Comparison of ENCODE assay signal across 32 cellular contexts in the genomic region with DNA sequence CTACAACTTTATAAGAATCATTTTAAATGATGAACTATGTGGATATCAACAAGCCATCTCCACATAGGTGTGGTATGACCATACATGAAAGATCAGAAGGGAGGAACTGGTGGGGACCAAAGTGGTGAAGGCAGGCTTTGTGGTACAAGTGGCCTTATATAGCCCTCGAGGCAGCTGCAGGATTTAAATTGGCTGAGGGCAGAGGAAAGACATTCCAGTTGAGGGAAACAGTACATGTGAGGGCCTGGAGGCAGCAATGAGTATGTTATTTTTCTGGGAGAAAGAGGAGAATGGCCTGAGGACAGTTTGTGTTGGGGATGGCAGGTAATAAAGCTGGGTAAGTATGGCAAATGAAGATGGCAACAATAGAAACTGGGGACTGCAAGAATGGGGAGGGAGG. TPM values are rescaled to one million over a fixed set of nuclear protein-coding genes. Genes with fewer than 3 reads are reported as not detected.
"Had no signal": no experiment of that assay in that cellular context is flagged by ENCODE, and none has a peak within 500 bp of the region (broad histone marks: within the 10 kb centered on the region; RNA-seq: fewer than 3 reads in every experiment).

No MANE protein-coding gene starts in this region.

- H3K4me3 Mint-ChIP-seq: activated B cell treated with CpG ODN at 0.5 μM for 24 hours; activated CD8-positive, alpha-beta memory T cell treated with anti-CD3 and anti-CD28 coated beads, Interleukin-2, amount 10 ng/mL, durations not matched to agents 7 days and 5 days; activated CD8-positive, alpha-beta T cell treated with anti-CD3 and anti-CD28 coated beads, Interleukin-2, amount 10 ng/mL, durations not matched to agents 7 days and 5 days; activated naive CD8-positive, alpha-beta T cell; activated T-cell treated with anti-CD3 and anti-CD28 coated beads, Interleukin-2, amount 50 U/mL, for 72 hours; brain; immature natural killer cell; naive B cell; neural progenitor cell had no signal

- H3K27me3 ChIP-seq: adrenal gland, cardiac muscle cell, gastroesophageal sphincter, neural progenitor cell, right lobe of liver had no signal

- H3K9me3 Mint-ChIP-seq: activated B cell treated with CpG ODN at 0.5 μM for 24 hours; activated T-cell treated with anti-CD3 and anti-CD28 coated beads, Interleukin-2, amount 50 U/mL, for 72 hours; brain; immature natural killer cell; naive B cell; neural progenitor cell had no signal

- H3K4me3 ChIP-seq: adrenal gland, cardiac muscle cell, gastroesophageal sphincter, lower lobe of right lung, mucosa of descending colon, neural progenitor cell, right lobe of liver, skin epidermis had no signal

- H3K27me3 Mint-ChIP-seq: activated B cell treated with CpG ODN at 0.5 μM for 24 hours; activated CD8-positive, alpha-beta memory T cell treated with anti-CD3 and anti-CD28 coated beads, Interleukin-2, amount 10 ng/mL, durations not matched to agents 7 days and 5 days; activated naive CD8-positive, alpha-beta T cell; brain; naive B cell had no signal

- DNase-seq: activated B cell treated with CpG ODN at 0.5 μM for 24 hours; activated CD4-positive, alpha-beta T cell treated with anti-CD3 and anti-CD28 coated beads, Interleukin-2, amount 50 U/mL, for 1 hour; activated CD8-positive, alpha-beta memory T cell treated with anti-CD3 and anti-CD28 coated beads, Interleukin-2, amount 10 ng/mL, durations not matched to agents 7 days and 5 days; activated CD8-positive, alpha-beta T cell treated with anti-CD3 and anti-CD28 coated beads, Interleukin-2, amount 10 ng/mL, durations not matched to agents 7 days and 5 days; activated effector memory CD4-positive, alpha-beta T cell treated with Interleukin-2 at 50 U/mL for 16 hours; activated naive CD4-positive, alpha-beta T cell treated with Interleukin-2 at 50 U/mL for 16 hours; activated T-cell treated with anti-CD3 and anti-CD28 coated beads, Interleukin-2, amount 50 U/mL, for 72 hours; adrenal gland; aorta; cortex of kidney; hypothalamus; immature natural killer cell; lower lobe of right lung; mesendoderm; mucosa of descending colon; naive B cell; posterior cingulate gyrus; right lobe of liver; stimulated activated CD4-positive, alpha-beta T cell treated with anti-CD3 and anti-CD28 coated beads, Interleukin-12 subunit alpha, Interleukin-12 subunit beta, amount 100 ng/mL, for 4 hours; stimulated activated CD4-positive, alpha-beta T cell treated with anti-CD3 and anti-CD28 coated beads, Interleukin-4, amount 100 ng/mL, for 1 hour; stimulated activated naive CD8-positive, alpha-beta T cell treated with anti-CD3 and anti-CD28 coated beads, Interleukin-15, Interleukin-2, amounts not matched to agents 100 U/mL and 50 U/mL, for 24 hours; substantia nigra; T-helper 2 cell had no signal

- H3K4me1 ChIP-seq: adrenal gland, gastroesophageal sphincter, lower lobe of right lung, neural progenitor cell had no signal

- H3K36me3 Mint-ChIP-seq: activated CD8-positive, alpha-beta memory T cell treated with anti-CD3 and anti-CD28 coated beads, Interleukin-2, amount 10 ng/mL, durations not matched to agents 7 days and 5 days; naive B cell had no signal

- H3K27ac ChIP-seq: adrenal gland, cardiac muscle cell, gastroesophageal sphincter, lower lobe of right lung, neural progenitor cell, right lobe of liver, skin epidermis had no signal

- H3K36me3 ChIP-seq: neural progenitor cell, right lobe of liver had no signal

- H3K9me3 ChIP-seq: adrenal gland, gastroesophageal sphincter, lower lobe of right lung, mucosa of descending colon, right lobe of liver had no signal

- H3K27ac Mint-ChIP-seq: activated B cell treated with CpG ODN at 0.5 μM for 24 hours; activated CD8-positive, alpha-beta memory T cell treated with anti-CD3 and anti-CD28 coated beads, Interleukin-2, amount 10 ng/mL, durations not matched to agents 7 days and 5 days; activated CD8-positive, alpha-beta T cell treated with anti-CD3 and anti-CD28 coated beads, Interleukin-2, amount 10 ng/mL, durations not matched to agents 7 days and 5 days; activated naive CD8-positive, alpha-beta T cell; activated T-cell treated with anti-CD3 and anti-CD28 coated beads, Interleukin-2, amount 50 U/mL, for 72 hours; immature natural killer cell; naive B cell; neural progenitor cell had no signal

- H3K4me1 Mint-ChIP-seq: activated B cell treated with CpG ODN at 0.5 μM for 24 hours, brain, immature natural killer cell, naive B cell, neural progenitor cell had no signal

RNA-seq across cellular contexts. Expression of a gene that starts 49.6 kb away (rescaled TPM):
- total RNA-seq: activated B cell treated with CpG ODN at 0.5 μM for 24 hours; activated CD8-positive, alpha-beta memory T cell treated with anti-CD3 and anti-CD28 coated beads, Interleukin-2, amount 10 ng/mL, durations not matched to agents 7 days and 5 days; endothelial cell of umbilical vein; fibroblast of villous mesenchyme; kidney epithelial cell had no signal
